Comparison of ENCODE assay signal across 21 cellular contexts in genomic region chr14:53472306-53472705, GRCh38.
"Had no signal": no experiment of that assay in that cellular context is flagged by ENCODE, and none has a peak within 500 bp of the region (broad histone marks: within the 10 kb centered on the region; RNA-seq: fewer than 3 reads in every experiment).

No MANE protein-coding gene starts in this region.

- DNase-seq: effector CD8-positive, alpha-beta T cell; endodermal cell; foreskin melanocyte; glutamatergic neuron; heart right ventricle; hypothalamus; immature natural killer cell; islet precursor cell; natural killer cell; occipital lobe; ovary; posterior cingulate gyrus; psoas muscle; right cardiac atrium; sigmoid colon; stimulated activated CD4-positive, alpha-beta T cell treated with anti-CD3 and anti-CD28 coated beads, Interleukin-15, amount 100 ng/mL, for 24 hours; stimulated activated CD4-positive, alpha-beta T cell treated with anti-CD3 and anti-CD28 coated beads, Interleukin-2, amount 100 ng/mL, for 48 hours; stimulated activated naive B cell treated with anti-CD40 and anti-IgM and Interleukin-4, amounts not matched to agents 10 μg/mL and 1 μg/mL and 100 μg/mL, for 72 hours; upper lobe of left lung had no signal

- FAIRE-seq: colon, urothelium cell line had no signal
